Comparison of ENCODE assay signal across 12 cellular contexts in the genomic region with DNA sequence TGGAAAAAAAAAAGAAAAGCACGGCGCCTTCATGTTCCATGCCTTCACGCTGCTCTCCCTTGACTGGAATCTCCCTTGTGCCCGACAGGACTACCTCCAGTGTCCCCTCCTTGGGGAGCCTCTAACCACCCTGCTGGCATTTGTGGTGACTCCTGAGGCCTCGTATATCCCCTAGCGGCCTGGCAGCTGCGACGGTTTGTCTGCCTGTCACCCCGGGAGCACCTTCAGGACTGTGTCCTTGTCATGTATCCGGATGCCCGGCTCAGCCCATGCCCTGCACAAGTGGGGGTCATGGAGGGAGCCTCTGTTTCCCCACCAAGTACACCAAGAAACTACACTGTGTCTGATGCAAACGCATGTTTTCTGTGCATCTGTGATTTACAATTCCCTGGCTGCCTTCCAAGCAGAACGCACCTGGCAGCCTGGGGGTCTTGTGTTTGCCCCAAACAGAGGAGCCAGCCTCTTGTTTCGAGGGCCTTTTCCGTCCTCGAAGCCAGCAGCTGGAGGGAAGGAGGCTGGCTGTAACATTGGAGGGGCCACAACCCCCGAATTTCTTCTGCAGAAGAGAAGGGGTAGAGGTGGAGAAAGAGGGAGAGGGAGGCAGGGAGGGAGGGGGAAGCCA. TPM values are rescaled to one million over a fixed set of nuclear protein-coding genes. Genes with fewer than 3 reads are reported as not detected.
DNase-seq lines count a peak whose midpoint lies in the region; ATAC-seq and TF ChIP-seq lines count a peak whose summit lies in the region.
"Had no signal": no experiment of that assay in that cellular context is flagged by ENCODE, and none has a peak within 500 bp of the region (broad histone marks: within the 10 kb centered on the region; RNA-seq: fewer than 3 reads in every experiment).

No MANE protein-coding gene starts in this region.

- no peaks in the 10 kb centered on the region for H3K79me2 ChIP-seq in GM23338 (replicated peaks; ENCODE audit: insufficient read depth)
- peaks cover 23% of the 10 kb centered on the region for H3K79me2 ChIP-seq in hepatocyte

- WGBS in hepatocyte (ENCODE audit: low lambda C conversion rate, missing lambda C conversion rate): 76% methylated on average over 17 of the region's 17 CpGs

- H3K9me3 ChIP-seq in hepatocyte (ENCODE audit: low read depth): no peaks in the 10 kb centered on the region
- H3K9me3 ChIP-seq: pancreas, upper lobe of left lung had no signal

- H3K36me3 ChIP-seq in GM23338 (ENCODE audit: insufficient read depth) (no peaks in the 10 kb centered on the region), hepatocyte (replicated peaks; ENCODE audit: insufficient read depth, low read depth) (no peaks in the 10 kb centered on the region)
- H3K36me3 ChIP-seq: pancreas, upper lobe of left lung had no signal

- no peak for ATAC-seq in GM23338
- ATAC-seq: pancreas had no signal

- H3K9me3 Mint-ChIP-seq in GM23338: peaks cover 7% of the 10 kb centered on the region
- H3K9me3 Mint-ChIP-seq: CD4-positive, CD25-positive, alpha-beta regulatory T cell had no signal

- H3K4me3 ChIP-seq in GM23338 (no peak overlapping the region), hepatocyte (no peak overlapping the region)
- H3K4me3 ChIP-seq: pancreas, upper lobe of left lung had no signal

- no peak overlapping the region for H3K4me2 ChIP-seq in GM23338
- no peak overlapping the region for H3K4me2 ChIP-seq in hepatocyte

- peaks cover 8% of the 10 kb centered on the region; the same call in 1 of the 2 replicates for H3K4me1 ChIP-seq in GM23338 (ENCODE audit: insufficient read depth)
- H3K4me1 ChIP-seq in hepatocyte (ENCODE audit: insufficient read depth): peaks cover 49% of the 10 kb centered on the region
- H3K4me1 ChIP-seq: pancreas had no signal

- H2AFZ ChIP-seq in GM23338: no peak overlapping the region
- H2AFZ ChIP-seq in hepatocyte: no peak overlapping the region

- DNase-seq in GM23338 (ENCODE audit: low spot score): no peak
- peak; percentile 51 for DNase-seq in NCI-H345 (lab: John Stamatoyannopoulos, UW)
- DNase-seq in hepatocyte (ENCODE audit: low spot score): no peak
- DNase-seq in stimulated activated CD8-positive, alpha-beta memory T cell treated with anti-CD3 and anti-CD28 coated beads, Interleukin-4, amount 100 ng/mL, for 48 hours: peak; percentile 12
- DNase-seq in DMS53 treated with DMSO at 0.1 percent for 48 hours (lab: John Stamatoyannopoulos, UW; ENCODE audit: unreplicated experiment): no peak
- DNase-seq in T1000 (lab: John Stamatoyannopoulos, UW): no peak
- DNase-seq in NCI-H2081 treated with DMSO at 0.1 percent for 48 hours (lab: John Stamatoyannopoulos, UW): no peak
- DNase-seq: activated CD4-positive, alpha-beta T cell treated with anti-CD3 and anti-CD28 coated beads for 48 hours; CD4-positive, CD25-positive, alpha-beta regulatory T cell; T-helper 2 cell had no signal

- 0 out of 2 replicates have a peak overlapping the region, but pooled peaks have one; percentile 56 for H3K27ac Mint-ChIP-seq in GM23338
- H3K27ac Mint-ChIP-seq: CD4-positive, CD25-positive, alpha-beta regulatory T cell had no signal

- H3K4me1 Mint-ChIP-seq in GM23338: peaks cover 17% of the 10 kb centered on the region

- no peaks in the 10 kb centered on the region; the same call in none of the 2 replicates for H4K20me1 ChIP-seq in GM23338 (replicated peaks; ENCODE audit: insufficient read depth)
- no peaks in the 10 kb centered on the region for H4K20me1 ChIP-seq in hepatocyte (ENCODE audit: insufficient read depth, poor library complexity, severe bottlenecking)

- H3K27me3 ChIP-seq in GM23338 (ENCODE audit: insufficient read depth): no peaks in the 10 kb centered on the region
- H3K27me3 ChIP-seq in hepatocyte: no peaks in the 10 kb centered on the region
- H3K27me3 ChIP-seq: pancreas, upper lobe of left lung had no signal

- no peak overlapping the region for H3K4me3 Mint-ChIP-seq in GM23338
- H3K4me3 Mint-ChIP-seq: CD4-positive, CD25-positive, alpha-beta regulatory T cell had no signal

- peaks cover 6% of the 10 kb centered on the region for H3K27me3 Mint-ChIP-seq in GM23338 (ENCODE audit: insufficient read depth, low read depth, poor library complexity)

- H3K9me2 ChIP-seq in GM23338 (ENCODE audit: insufficient read depth) (no peaks in the 10 kb centered on the region), hepatocyte (replicated peaks; ENCODE audit: insufficient read depth) (no peaks in the 10 kb centered on the region)

- no peak for TF ChIP-seq CTCF in GM23338 (conservative IDR thresholded peaks at IDR 0.05; ENCODE audit: low read depth in 2 of 2)
- no peak for TF ChIP-seq CTCF in hepatocyte (IDR thresholded peaks at IDR 0.05; ENCODE audit: poor library complexity)

- no peaks in the 10 kb centered on the region for H3K36me3 Mint-ChIP-seq in GM23338 (ENCODE audit: low read depth)
- H3K36me3 Mint-ChIP-seq: CD4-positive, CD25-positive, alpha-beta regulatory T cell had no signal

- H3K27ac ChIP-seq in GM23338 (ENCODE audit: low read depth) (no peak overlapping the region), hepatocyte (peak overlapping the region; percentile 71)
- H3K27ac ChIP-seq: pancreas had no signal

- no peaks in the 10 kb centered on the region for H3F3A ChIP-seq in GM23338 (replicated peaks; ENCODE audit: low read depth)

TF ChIP-seq in GM23338, 12 proteins besides CTCF, POLR2A, EP300 and RAD21:
- TF ChIP-seq CREB1 (CRISPR knock-in tag; IDR thresholded peaks at IDR 0.05; ENCODE audit: low read depth) (no peak), ZNF331 (CRISPR knock-in tag; IDR thresholded peaks at IDR 0.05; ENCODE audit: low read depth) (no peak), EZH2 (IDR thresholded peaks at IDR 0.05; ENCODE audit: low read depth, unreplicated experiment) (no peak), NANOG (IDR thresholded peaks at IDR 0.05; ENCODE audit: borderline replicate concordance) (no peak), ZNF462 (CRISPR knock-in tag; IDR thresholded peaks at IDR 0.05) (no peak)

RNA-seq across cellular contexts. Expression of gene TWIST2, which starts 18.9 kb away (rescaled TPM):
- 12.5 and 13.6 TPM in 2 replicates for total RNA-seq in GM23338 (2014; rRNA removed; shearing (Covaris generic))
- polyA plus RNA-seq in GM23338 (2016; fragmentation: Nextera tagmentation; extraction: Ambion mirVana) (6.0 and 7.0 TPM in 2 replicates), hepatocyte (11.3 and 13.5 TPM in 2 replicates)
- total RNA-seq in hepatocyte: 19.7 and 21.1 TPM in 2 replicates
- total RNA-seq: CD4-positive, CD25-positive, alpha-beta regulatory T cell had no signal
- polyA plus RNA-seq: CD4-positive, CD25-positive, alpha-beta regulatory T cell had no signal

Comparison
In these comparisons a context has a peak if more than half of its experiments do, and no peak if none do; other contexts are left out.
1. DNase-seq: peak in NCI-H345 (single experiment) and stimulated activated CD8-positive, alpha-beta memory T cell treated with anti-CD3 and anti-CD28 coated beads, Interleukin-4, amount 100 ng/mL, for 48 hours (single experiment); none in GM23338 (single experiment), hepatocyte (single experiment), DMS53 treated with DMSO at 0.1 percent for 48 hours (single experiment), T1000 (single experiment) and NCI-H2081 treated with DMSO at 0.1 percent for 48 hours (single experiment).